Comparison of ENCODE assay signal across 8 cellular contexts in genomic region chr6:90295854-90296345, GRCh38. TPM values are rescaled to one million over a fixed set of nuclear protein-coding genes. Genes with fewer than 3 reads are reported as not detected.
A peak's percentile ranks its signal among the peaks of the same experiment; 100 is the strongest.
DNase-seq lines count a peak whose midpoint lies in the region; ATAC-seq, FAIRE-seq and TF ChIP-seq lines count a peak whose summit lies in the region.

No MANE protein-coding gene starts in this region.

- CTCF ChIA-PET in A549 (lab: Yijun Ruan, JAX) = interaction anchor here (0.7 to 1.1 kb wide), 5 partner anchors 10 to 183 kb away, joined by 3 to 5 read pairs (median 3); no protein-coding TSS in a partner anchor

- H4K20me1 ChIP-seq in osteoblast (ENCODE audit: insufficient read depth, low read length) = no peaks in the 10 kb centered on the region

- peak overlapping the region; percentile 11 for H2AFZ ChIP-seq in osteoblast (ENCODE audit: low read length)

- no peak for TF ChIP-seq RAD21 in A549 (conservative IDR thresholded peaks at IDR 0.05 in 1 of 2, IDR thresholded peaks at IDR 0.05 in 1 of 2)

- ATAC-seq in A549 (peak; percentile 67 to 69), GM19023 (IDR thresholded peaks at IDR 0.05; ENCODE audit: unreplicated experiment) (peak; percentile 46), Right ventricle myocardium inferior (peak; percentile 85)

- no peaks in the 10 kb centered on the region for H3K36me3 ChIP-seq in SJSA1
- no peaks in the 10 kb centered on the region for H3K36me3 ChIP-seq in osteoblast (ENCODE audit: insufficient read depth, low read length)

- TF ChIP-seq POLR2A in A549 (IDR thresholded peaks at IDR 0.05; ENCODE audit: low read length) = no peak

- H3K27ac ChIP-seq in A549 (peak overlapping the region; percentile 40 to 76; a peak in 4 of 6 replicates), SJSA1 (peak overlapping the region; percentile 34), osteoblast (ENCODE audit: low read depth, low read length) (no peak overlapping the region)

- DNase-seq in A549 (ENCODE audit: low read depth in 1 of 2, low spot score in 1 of 2) (peak; percentile 8 to 45), HTR-8/SVneo (ENCODE audit: insufficient read length, low spot score) (peak; percentile 32), SJSA1 (ENCODE audit: low read depth in 1 of 2, low spot score in 2 of 2) (peak; percentile 79 to 80), Right ventricle myocardium inferior (ENCODE audit: missing footprints) (peak; percentile 84), osteoblast (ENCODE audit: insufficient read length, low spot score, missing footprints) (peak; percentile 93), type B pancreatic cell (ENCODE audit: extremely low spot score, unreplicated experiment) (peak; percentile 75)
- peak; percentile 74 for DNase-seq in activated naive CD8-positive, alpha-beta T cell treated with anti-CD3 and anti-CD28 coated beads for 36 hours

- intact Hi-C loops in Right ventricle myocardium inferior (cut with DNase I) = loop anchor here (5.0 kb wide), 3 partner anchors 181 to 324 kb away; no protein-coding TSS in a partner anchor

- peaks cover 6% of the 10 kb centered on the region; the same call in 1 of the 3 replicates for H3K4me1 ChIP-seq in A549
- peaks cover 18% of the 10 kb centered on the region for H3K4me1 ChIP-seq in SJSA1 (replicated peaks)
- H3K4me1 ChIP-seq in osteoblast (ENCODE audit: insufficient read depth, low read length) = no peaks in the 10 kb centered on the region

- H3K9me3 ChIP-seq in A549 (no peaks in the 10 kb centered on the region), SJSA1 (replicated peaks) (0 out of 2 replicates have a peak, but pooled peaks cover 3% of the 10 kb centered on the region), osteoblast (ENCODE audit: low read depth, low read length) (no peaks in the 10 kb centered on the region)

- no peak for TF ChIP-seq CTCF in A549 (IDR thresholded peaks at IDR 0.05)
- no peak for TF ChIP-seq CTCF in osteoblast (IDR thresholded peaks at IDR 0.05; ENCODE audit: extremely low read depth, low read depth, low read length)
- TF ChIP-seq CTCF in type B pancreatic cell (conservative IDR thresholded peaks at IDR 0.05) = peak; percentile 39

- H3K79me2 ChIP-seq in osteoblast (ENCODE audit: insufficient read depth, low read length) = no peaks in the 10 kb centered on the region

- TF ChIP-seq EP300 in A549 (IDR thresholded peaks at IDR 0.05) = no peak

- peaks cover 40% of the 10 kb centered on the region for H3K4me1 Mint-ChIP-seq in activated naive CD8-positive, alpha-beta T cell treated with anti-CD3 and anti-CD28 coated beads for 36 hours
- H3K4me1 Mint-ChIP-seq in type B pancreatic cell (ENCODE audit: unreplicated experiment) = peaks cover 35% of the 10 kb centered on the region

- POLR2A ChIA-PET in A549 (lab: Yijun Ruan, JAX) = interaction anchor here (0.9 kb wide), 1 partner anchor 78 kb away, joined by 3 read pairs; no protein-coding TSS in a partner anchor

- H3K27ac Mint-ChIP-seq in activated naive CD8-positive, alpha-beta T cell treated with anti-CD3 and anti-CD28 coated beads for 36 hours = peak overlapping the region; percentile 98
- no peak overlapping the region for H3K27ac Mint-ChIP-seq in type B pancreatic cell

- H3K36me3 Mint-ChIP-seq in activated naive CD8-positive, alpha-beta T cell treated with anti-CD3 and anti-CD28 coated beads for 36 hours = peaks cover 47% of the 10 kb centered on the region
- peaks cover 2% of the 10 kb centered on the region for H3K36me3 Mint-ChIP-seq in type B pancreatic cell

- FAIRE-seq in A549 (lab: Jason Lieb, UNC) (no peak), HTR-8/SVneo (lab: Jason Lieb, UNC) (peak; percentile 63)

- no peaks in the 10 kb centered on the region; the same call in 1 of the 2 replicates for H3K27me3 ChIP-seq in SJSA1 (replicated peaks)
- peaks cover 57% of the 10 kb centered on the region for H3K27me3 ChIP-seq in osteoblast (ENCODE audit: insufficient read depth, low read length)

- H3K4me2 ChIP-seq in A549 = peak overlapping the region; percentile 99
- H3K4me2 ChIP-seq in osteoblast (ENCODE audit: insufficient read depth, low read length) = peak overlapping the region; percentile 86

- H3K27me3 Mint-ChIP-seq in activated naive CD8-positive, alpha-beta T cell treated with anti-CD3 and anti-CD28 coated beads for 36 hours = no peaks in the 10 kb centered on the region
- peaks cover 34% of the 10 kb centered on the region for H3K27me3 Mint-ChIP-seq in type B pancreatic cell

- 0% methylated on average over 1 of the region's 59 CpGs for WGBS in A549 (ENCODE audit: missing lambda C conversion rate)

- H3K9me3 Mint-ChIP-seq in activated naive CD8-positive, alpha-beta T cell treated with anti-CD3 and anti-CD28 coated beads for 36 hours = no peaks in the 10 kb centered on the region
- no peaks in the 10 kb centered on the region for H3K9me3 Mint-ChIP-seq in type B pancreatic cell

- H3K4me3 ChIP-seq in A549 (peak overlapping the region; percentile 69), SJSA1 (peak overlapping the region; percentile 67), osteoblast (ENCODE audit: insufficient read depth, low read length) (peak overlapping the region; percentile 73)

- H3K4me3 Mint-ChIP-seq in activated naive CD8-positive, alpha-beta T cell treated with anti-CD3 and anti-CD28 coated beads for 36 hours = peak overlapping the region; percentile 94
- peak overlapping the region; percentile 93 for H3K4me3 Mint-ChIP-seq in type B pancreatic cell

TF ChIP-seq in A549, 52 proteins besides CTCF, POLR2A, EP300 and RAD21:
- peak; percentile 18; the same call in 1 of the 2 replicates for TF ChIP-seq MAX (IDR thresholded peaks at IDR 0.05)
- TF ChIP-seq KDM5A (IDR thresholded peaks at IDR 0.05) = no peak
- no peak for TF ChIP-seq REST (IDR thresholded peaks at IDR 0.05)
- TF ChIP-seq EHF (CRISPR knock-in tag; IDR thresholded peaks at IDR 0.05) = no peak
- TF ChIP-seq TFCP2L1 (CRISPR knock-in tag; IDR thresholded peaks at IDR 0.05) = no peak
- TF ChIP-seq SMC3 (IDR thresholded peaks at IDR 0.05) = no peak
- no peak for TF ChIP-seq HOXB13 (CRISPR knock-in tag; IDR thresholded peaks at IDR 0.05; ENCODE audit: low read depth)

RNA-seq across cellular contexts. Expression of gene BACH2, which starts 0.7 kb away (rescaled TPM):
- polyA plus RNA-seq in A549 (2011; rRNA removed) (0.33 and 0.36 TPM in 2 replicates), A549 (2017; fragmentation: RNase III; extraction: RNeasy Plus Mini Kit Qiagen cat#74134 plus additional on column Dnase treatment) (0.01 to 0.13 TPM (median 0.10 TPM) in 3 replicates)
- 0.03 and 0.18 TPM in 2 replicates for polyA plus RNA-seq in A549 (2012; cell fraction: cytosol; rRNA removed)
- polyA plus RNA-seq in A549 (2012; cell fraction: nucleus; rRNA removed) = 0.10 and 0.11 TPM in 2 replicates
- 0.04 and 0.24 TPM in 2 replicates for polyA minus RNA-seq in A549 (2011; rRNA and poly(A)+ RNA removed)
- 1.3 and 1.4 TPM in 2 replicates for total RNA-seq in SJSA1 (2014; rRNA removed; shearing (Covaris generic))
- total RNA-seq in activated naive CD8-positive, alpha-beta T cell treated with anti-CD3 and anti-CD28 coated beads for 36 hours = 10 to 100 TPM; 73.1 to 78.0 TPM
- total RNA-seq in Right ventricle myocardium inferior (2.2 TPM), osteoblast (3.6 and 4.4 TPM in 2 replicates), type B pancreatic cell (ENCODE audit: low replicate concordance) (8.5 and 33.5 TPM in 2 replicates)

Comparison
In these comparisons a context has a peak if more than half of its experiments do, and no peak if none do; other contexts are left out.
1. DNase-seq: peak in every context shown above with its lines; median percentile 93 in osteoblast; 84 in Right ventricle myocardium inferior; 80 in SJSA1; 75 in type B pancreatic cell; 74 in activated naive CD8-positive, alpha-beta T cell treated with anti-CD3 and anti-CD28 coated beads for 36 hours; 32 in HTR-8/SVneo; 26 in A549.